Comparison of ENCODE assay signal across 14 cellular contexts in the genomic region with DNA sequence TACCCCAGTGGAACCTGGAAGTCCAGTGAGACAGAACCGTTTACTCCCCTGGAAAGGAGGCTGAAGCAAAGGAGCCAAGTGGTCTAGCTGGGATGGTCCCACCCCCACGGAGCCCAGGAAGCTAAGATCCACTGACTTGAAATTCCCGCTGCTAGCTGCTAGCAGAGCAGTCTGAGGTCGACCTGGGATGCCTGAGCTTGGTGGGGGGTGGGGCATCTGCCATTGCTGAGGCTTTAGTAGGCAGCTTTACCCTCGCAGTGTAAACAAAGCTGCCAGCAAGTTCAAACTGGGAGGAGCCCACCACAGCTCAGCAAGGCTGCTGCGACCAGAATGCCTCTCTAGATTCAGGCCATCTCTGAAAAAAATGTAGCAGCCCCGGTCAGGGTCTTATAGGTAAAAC.
"Had no signal": no experiment of that assay in that cellular context is flagged by ENCODE, and none has a peak within 500 bp of the region (broad histone marks: within the 10 kb centered on the region; RNA-seq: fewer than 3 reads in every experiment).

No MANE protein-coding gene starts in this region.

- H3K36me3 ChIP-seq: cardiac muscle cell, gastroesophageal sphincter, thyroid gland had no signal

- H3K4me1 ChIP-seq: gastroesophageal sphincter, thyroid gland had no signal

- H3K4me3 ChIP-seq: cardiac muscle cell, dorsolateral prefrontal cortex, gastroesophageal sphincter, thyroid gland had no signal

- H3K27me3 ChIP-seq: cardiac muscle cell, thyroid gland had no signal

- H3K27ac ChIP-seq: cardiac muscle cell, dorsolateral prefrontal cortex, gastroesophageal sphincter, thyroid gland had no signal

- ATAC-seq: activated CD4-positive, alpha-beta T cell treated with anti-CD3 and anti-CD28 coated beads for 36 hours; activated CD8-positive, alpha-beta memory T cell treated with anti-CD3 and anti-CD28 coated beads, Interleukin-2, amount 10 ng/mL, durations not matched to agents 7 days and 5 days; gastroesophageal sphincter; stimulated activated naive B cell treated with anti-CD40 and anti-IgM and Interleukin-4, amounts not matched to agents 10 μg/mL and 1 μg/mL and 100 μg/mL, for 72 hours had no signal

- DNase-seq: activated CD4-positive, alpha-beta memory T cell treated with anti-CD3 and anti-CD28 coated beads for 36 hours; activated CD4-positive, alpha-beta T cell treated with anti-CD3 and anti-CD28 coated beads for 36 hours; activated CD8-positive, alpha-beta memory T cell treated with anti-CD3 and anti-CD28 coated beads, Interleukin-2, amount 10 ng/mL, durations not matched to agents 7 days and 5 days; activated naive CD4-positive, alpha-beta T cell treated with anti-CD3 and anti-CD28 coated beads, Interleukin-2, amount 10 ng/mL, durations not matched to agents 7 days and 5 days; activated T-cell treated with anti-CD3 and anti-CD28 coated beads, Interleukin-2, amount 50 U/mL, for 24 hours; dorsolateral prefrontal cortex; kidney glomerular epithelial cell; stimulated activated CD4-positive, alpha-beta T cell treated with anti-CD3 and anti-CD28 coated beads, Interleukin-12 subunit alpha, Interleukin-12 subunit beta, amount 100 ng/mL, for 4 hours; stimulated activated naive B cell treated with anti-CD40 and anti-IgM and Interleukin-4, amounts not matched to agents 10 μg/mL and 1 μg/mL and 100 μg/mL, for 72 hours; T-helper 1 cell; T1000; thyroid gland had no signal

- H3K9me3 ChIP-seq: thyroid gland had no signal
